In the genomic region with DNA sequence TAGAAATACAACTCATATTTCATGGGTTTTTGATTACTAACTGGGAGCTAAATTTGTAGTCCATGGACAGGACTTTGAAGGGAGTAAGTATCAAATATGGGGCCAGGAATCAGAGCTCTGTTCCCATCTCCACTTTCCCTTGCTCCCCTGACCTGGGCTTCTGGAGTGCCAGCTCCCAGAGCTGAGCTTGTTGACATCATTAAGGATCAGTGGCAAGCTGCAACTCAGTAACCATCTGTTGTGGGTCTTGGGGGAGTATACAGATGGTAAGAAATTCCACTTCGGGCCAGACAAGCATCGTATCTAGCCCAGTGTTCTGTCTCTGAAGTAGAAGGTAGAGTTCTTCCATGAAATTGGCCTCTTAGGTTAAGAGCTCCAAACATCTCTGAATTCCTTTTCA, we compare ENCODE assay signal across 17 cellular contexts. TPM values are rescaled to one million over a fixed set of nuclear protein-coding genes. Genes with fewer than 3 reads are reported as not detected.
DNase-seq lines count a peak whose midpoint lies in the region; ATAC-seq and TF ChIP-seq lines count a peak whose summit lies in the region.
"Not testable (repeated sequence)": the region's sequence is repeated elsewhere in the genome, so short reads cannot be mapped to it uniquely, and the experiment has no call there.
"Had no signal": no experiment of that assay in that cellular context is flagged by ENCODE, and none has a peak within 500 bp of the region (broad histone marks: within the 10 kb centered on the region; RNA-seq: fewer than 3 reads in every experiment).

No MANE protein-coding gene starts in this region.

- H3K9me3 ChIP-seq in upper lobe of right lung = not testable (repeated sequence)

- intact Hi-C loops in upper lobe of right lung (cut with DNase I) = not testable (repeated sequence)

- not testable (repeated sequence) for ATAC-seq in upper lobe of right lung

- not testable (repeated sequence) for H3K4me3 ChIP-seq in upper lobe of right lung

- not testable (repeated sequence) for H3K4me1 ChIP-seq in upper lobe of right lung

- H3K27me3 ChIP-seq in upper lobe of right lung = not testable (repeated sequence)

- not testable (repeated sequence) for H3K36me3 ChIP-seq in upper lobe of right lung

- TF ChIP-seq CTCF in upper lobe of right lung (IDR thresholded peaks at IDR 0.05) = not testable (repeated sequence)

- DNase-seq in DMS 273 treated with DMSO at 0.1 percent for 48 hours (lab: John Stamatoyannopoulos, UW) (peak; percentile 86), NCI-H2171 (lab: John Stamatoyannopoulos, UW) (peak; percentile 45), NCI-H524 treated with DMSO at 0.1 percent for 48 hours (lab: John Stamatoyannopoulos, UW) (peak; percentile 82), NCI-H82 treated with DMSO at 0.1 percent for 48 hours (lab: John Stamatoyannopoulos, UW; ENCODE audit: unreplicated experiment) (peak; percentile 88), myocyte (ENCODE audit: low read depth) (peak; percentile 14), upper lobe of right lung (peak; percentile 5)
- DNase-seq in activated effector memory CD4-positive, alpha-beta T cell treated with anti-CD3 and anti-CD28 coated beads, Interleukin-2, amount 50 U/mL, for 16 hours = peak; percentile 13

- H3K27ac ChIP-seq in upper lobe of right lung = not testable (repeated sequence)

RNA-seq across cellular contexts. Expression of gene CSH1, which starts 5.6 kb away (rescaled TPM):
- total RNA-seq in myocyte = not detected in 2 replicates
- polyA plus RNA-seq in myocyte (2012) = not detected
- total RNA-seq in upper lobe of right lung = not detected
- total RNA-seq: A172; A673; Calu3; CD4-positive, alpha-beta memory T cell; Daoy; G401; GM23338; H4; H9 had no signal
- polyA plus RNA-seq: BJ; CD4-positive, alpha-beta memory T cell had no signal

RNA-seq across cellular contexts. Expression of gene CSHL1, which starts 9.1 kb away (rescaled TPM):
- total RNA-seq in myocyte = not detected in 2 replicates
- polyA plus RNA-seq in myocyte (2012) = not detected
- not detected for total RNA-seq in upper lobe of right lung
- total RNA-seq: A172; A673; Calu3; CD4-positive, alpha-beta memory T cell; Daoy; G401; GM23338; H4; H9 had no signal
- polyA plus RNA-seq: BJ; CD4-positive, alpha-beta memory T cell had no signal

RNA-seq across cellular contexts. Expression of gene GH1, which starts 16.7 kb away (rescaled TPM):
- total RNA-seq in myocyte (not detected in 2 replicates), upper lobe of right lung (not detected)
- polyA plus RNA-seq in myocyte (2012) = not detected
- total RNA-seq: A172; A673; Calu3; CD4-positive, alpha-beta memory T cell; Daoy; G401; GM23338; H4; H9 had no signal
- polyA plus RNA-seq: BJ; CD4-positive, alpha-beta memory T cell had no signal

RNA-seq across cellular contexts. Expression of gene GH2, which starts 20.2 kb away (rescaled TPM):
- total RNA-seq in myocyte (not detected in 2 replicates), upper lobe of right lung (not detected)
- polyA plus RNA-seq in myocyte (2012) = not detected
- total RNA-seq: A172; A673; Calu3; CD4-positive, alpha-beta memory T cell; Daoy; G401; H4 had no signal
- polyA plus RNA-seq: BJ; CD4-positive, alpha-beta memory T cell had no signal

RNA-seq across cellular contexts. Expression of gene CSH2, which starts 28.5 kb away (rescaled TPM):
- total RNA-seq in myocyte (not detected in 2 replicates), upper lobe of right lung (not detected)
- polyA plus RNA-seq in myocyte (2012) = not detected
- total RNA-seq: A172; A673; Calu3; CD4-positive, alpha-beta memory T cell; Daoy; G401; GM23338; H4; H9 had no signal
- polyA plus RNA-seq: BJ; CD4-positive, alpha-beta memory T cell had no signal

Comparison
In these comparisons a context has a peak if more than half of its experiments do, and no peak if none do; other contexts are left out.
1. DNase-seq: peak in every context shown above with its lines; median percentile 88 in NCI-H82 treated with DMSO at 0.1 percent for 48 hours; 86 in DMS 273 treated with DMSO at 0.1 percent for 48 hours; 82 in NCI-H524 treated with DMSO at 0.1 percent for 48 hours; 45 in NCI-H2171; 14 in myocyte; 13 in activated effector memory CD4-positive, alpha-beta T cell treated with anti-CD3 and anti-CD28 coated beads, Interleukin-2, amount 50 U/mL, for 16 hours; 5 in upper lobe of right lung.